Comparison of ENCODE assay signal across 14 cellular contexts in the genomic region with DNA sequence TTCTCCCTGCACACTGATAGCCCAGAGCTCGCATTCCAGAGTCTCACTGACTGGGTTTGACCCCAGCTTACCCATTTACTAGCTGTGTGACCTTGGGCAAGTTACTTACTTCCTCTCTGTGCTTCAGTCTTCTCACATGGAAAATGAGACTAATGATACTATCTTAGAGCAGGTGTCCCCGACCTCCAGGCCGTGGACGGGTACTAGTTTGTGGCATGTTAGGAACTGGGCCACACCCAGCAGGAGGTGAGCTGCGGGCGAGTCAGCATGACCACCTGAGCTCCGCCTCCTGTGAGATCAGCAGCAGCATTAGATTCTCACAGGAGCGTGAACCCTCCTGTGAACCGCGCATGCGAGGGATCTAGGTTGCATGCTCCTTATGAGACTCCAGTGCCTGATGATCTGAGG. TPM values are rescaled to one million over a fixed set of nuclear protein-coding genes. Genes with fewer than 3 reads are reported as not detected.
DNase-seq lines count a peak whose midpoint lies in the region; ATAC-seq and TF ChIP-seq lines count a peak whose summit lies in the region.
"Had no signal": no experiment of that assay in that cellular context is flagged by ENCODE, and none has a peak within 500 bp of the region (broad histone marks: within the 10 kb centered on the region; RNA-seq: fewer than 3 reads in every experiment).

No MANE protein-coding gene starts in this region.

- H3K9me3 Mint-ChIP-seq in activated T-helper 17 cell treated with anti-CD3 and anti-CD28 coated beads, Interleukin-2, amount 50 U/mL, for 72 hours: no peaks in the 10 kb centered on the region
- H3K9me3 Mint-ChIP-seq: natural killer cell had no signal

- H3K27ac Mint-ChIP-seq in activated T-helper 17 cell treated with anti-CD3 and anti-CD28 coated beads, Interleukin-2, amount 50 U/mL, for 72 hours: peak overlapping the region; percentile 48
- H3K27ac Mint-ChIP-seq: activated CD4-positive, alpha-beta T cell treated with anti-CD3 and anti-CD28 coated beads for 36 hours; natural killer cell had no signal

- 36 to 70% (median 37%) methylated on average over 7 to 11 of the region's 11 CpGs for WGBS in stomach, 5 donors

- no peak overlapping the region for H3K4me3 Mint-ChIP-seq in activated T-helper 17 cell treated with anti-CD3 and anti-CD28 coated beads, Interleukin-2, amount 50 U/mL, for 72 hours
- H3K4me3 Mint-ChIP-seq: activated CD4-positive, alpha-beta T cell treated with anti-CD3 and anti-CD28 coated beads for 36 hours; natural killer cell had no signal

- ATAC-seq in activated T-helper 17 cell treated with anti-CD3 and anti-CD28 coated beads, Interleukin-2, amount 50 U/mL, for 72 hours (replicated peaks): no peak
- no peak for ATAC-seq in HG03039 (IDR thresholded peaks at IDR 0.05; ENCODE audit: unreplicated experiment)
- ATAC-seq: activated CD4-positive, alpha-beta T cell treated with anti-CD3 and anti-CD28 coated beads for 36 hours; natural killer cell had no signal

- no peaks in the 10 kb centered on the region for H3K27me3 ChIP-seq in stomach
- H3K27me3 ChIP-seq: dorsolateral prefrontal cortex had no signal

- TF ChIP-seq EP300 in stomach (IDR thresholded peaks at IDR 0.05): no peak

- H3K36me3 Mint-ChIP-seq in activated T-helper 17 cell treated with anti-CD3 and anti-CD28 coated beads, Interleukin-2, amount 50 U/mL, for 72 hours (ENCODE audit: low read depth): peaks cover 29% of the 10 kb centered on the region
- H3K36me3 Mint-ChIP-seq: natural killer cell had no signal

- H3K9me3 ChIP-seq in stomach: no peaks in the 10 kb centered on the region

- H3K36me3 ChIP-seq in stomach: peaks cover 0 to 9% (median 0%) of the 10 kb centered on the region in 4 donors

- peaks cover 32% of the 10 kb centered on the region for H3K4me1 Mint-ChIP-seq in activated T-helper 17 cell treated with anti-CD3 and anti-CD28 coated beads, Interleukin-2, amount 50 U/mL, for 72 hours

- no peak for TF ChIP-seq CTCF in stomach (IDR thresholded peaks at IDR 0.05)

- peak overlapping the region in 4 of 5 donors; percentile 16 to 62 (median 45) for H3K27ac ChIP-seq in stomach

- H3K27me3 Mint-ChIP-seq in activated T-helper 17 cell treated with anti-CD3 and anti-CD28 coated beads, Interleukin-2, amount 50 U/mL, for 72 hours: no peaks in the 10 kb centered on the region
- H3K27me3 Mint-ChIP-seq: activated CD4-positive, alpha-beta T cell treated with anti-CD3 and anti-CD28 coated beads for 36 hours had no signal

- H3K4me3 ChIP-seq in stomach: no peak overlapping the region
- H3K4me3 ChIP-seq: dorsolateral prefrontal cortex had no signal

- no peak for TF ChIP-seq POLR2A in stomach (IDR thresholded peaks at IDR 0.05)

- peaks cover 36 to 89% (median 54%) of the 10 kb centered on the region in 4 donors for H3K4me1 ChIP-seq in stomach

- intact Hi-C loops in stomach (cut with DNase I; ENCODE audit: low total_unique reads): no loop called here

- DNase-seq in NCI-H2107 treated with DMSO at 0.1 percent for 48 hours (lab: John Stamatoyannopoulos, UW; ENCODE audit: unreplicated experiment) (peak; percentile 14), NCI-H2107 (lab: John Stamatoyannopoulos, UW) (no peak), iris pigment epithelial cell (ENCODE audit: low read depth) (peak; percentile 47), stomach (peak; percentile 64), NCI-H2196 (lab: John Stamatoyannopoulos, UW; ENCODE audit: unreplicated experiment) (no peak), NCI-H1436 treated with DMSO at 0.1 percent for 48 hours (lab: John Stamatoyannopoulos, UW) (no peak)
- DNase-seq: activated CD4-positive, alpha-beta T cell treated with anti-CD3 and anti-CD28 coated beads for 36 hours; activated gamma-delta T cell treated with Interleukin-2 at 50 U/mL for 16 hours; dorsolateral prefrontal cortex; GF-D8; natural killer cell; stimulated activated CD4-positive, alpha-beta T cell treated with anti-CD3 and anti-CD28 coated beads, Interleukin-1b, Interleukin-23, amount 100 ng/mL, for 48 hours had no signal

RNA-seq across cellular contexts. Expression of gene ANKFY1, which starts 15.8 kb away (rescaled TPM):
- 10 to 100 TPM; 31.7 to 48.3 TPM for total RNA-seq in activated T-helper 17 cell treated with anti-CD3 and anti-CD28 coated beads, Interleukin-2, amount 50 U/mL, for 72 hours
- 10 to 100 TPM; 38.2 to 61.0 (median 45.1) TPM for total RNA-seq in stomach
- 1 to 10 TPM; 6.4 to 8.6 (median 7.8) TPM for polyA plus RNA-seq in stomach

Comparison
In these comparisons a context has a peak if more than half of its experiments do, and no peak if none do; other contexts are left out.
1. DNase-seq: peak in NCI-H2107 treated with DMSO at 0.1 percent for 48 hours (single experiment), iris pigment epithelial cell (single experiment) and stomach (single experiment); none in NCI-H2107 (single experiment), NCI-H2196 (single experiment) and NCI-H1436 treated with DMSO at 0.1 percent for 48 hours (single experiment).